Comparison of ENCODE assay signal across 26 cellular contexts in genomic region chr7:131471605-131472004, GRCh38.
A peak's percentile ranks its signal among the peaks of the same experiment; 100 is the strongest.
DNase-seq lines count a peak whose midpoint lies in the region; ATAC-seq and TF ChIP-seq lines count a peak whose summit lies in the region.
"Had no signal": no experiment of that assay in that cellular context is flagged by ENCODE, and none has a peak within 500 bp of the region (broad histone marks: within the 10 kb centered on the region; RNA-seq: fewer than 3 reads in every experiment).

No MANE protein-coding gene starts in this region.

- DNase-seq in NCI-H1417 (lab: John Stamatoyannopoulos, UW) (peak; percentile 4 to 96 (median 76)), NCI-H2107 (lab: John Stamatoyannopoulos, UW) (peak; percentile 55), WTC11 (ENCODE audit: low spot score) (no peak), osteocyte (ENCODE audit: extremely low spot score, unreplicated experiment) (no peak), aorta (no peak), T1000 (lab: John Stamatoyannopoulos, UW) (no peak), DMS79 (lab: John Stamatoyannopoulos, UW) (no peak)
- DNase-seq: activated CD4-positive, alpha-beta T cell treated with anti-CD3 and anti-CD28 coated beads, Interleukin-2, amount 50 U/mL, for 48 hours; activated gamma-delta T cell; Caco-2; EL; glutamatergic neuron; GOT3; kidney glomerular epithelial cell; mammary epithelial cell; NCI-H1092 treated with DMSO at 0.1 percent for 48 hours; occipital lobe; SK-N-SH; stimulated activated CD4-positive, alpha-beta T cell treated with anti-CD3 and anti-CD28 coated beads, Interleukin-12 subunit alpha, Interleukin-12 subunit beta, amount 100 ng/mL, for 4 hours; stimulated activated CD4-positive, alpha-beta T cell treated with anti-CD3 and anti-CD28 coated beads, Interleukin-4, amount 100 ng/mL, for 4 hours; stimulated activated naive CD8-positive, alpha-beta T cell treated with anti-CD3 and anti-CD28 coated beads, Interleukin-15, amount 100 ng/mL, for 72 hours; trophoblast cell had no signal

- H3K9me3 Mint-ChIP-seq in WTC11, result no peaks in the 10 kb centered on the region
- peaks cover 3% of the 10 kb centered on the region for H3K9me3 Mint-ChIP-seq in osteocyte (ENCODE audit: unreplicated experiment)
- H3K9me3 Mint-ChIP-seq: dendritic cell treated with granulocyte-macrophage colony-stimulating factor and Interleukin-4, amounts not matched to agents 40 ng/mL and 50 ng/mL, for 4 days; stimulated activated naive CD8-positive, alpha-beta T cell treated with anti-CD3 and anti-CD28 coated beads, Interleukin-15, amount 100 ng/mL, for 72 hours had no signal

- 68 to 86% methylated on average over 4 of the region's 4 CpGs for WGBS in aorta, 2 donors

- H3K4me3 Mint-ChIP-seq in WTC11 (no peak overlapping the region), osteocyte (ENCODE audit: unreplicated experiment) (no peak overlapping the region)
- H3K4me3 Mint-ChIP-seq: dendritic cell treated with granulocyte-macrophage colony-stimulating factor and Interleukin-4, amounts not matched to agents 40 ng/mL and 50 ng/mL, for 4 days; stimulated activated naive CD8-positive, alpha-beta T cell treated with anti-CD3 and anti-CD28 coated beads, Interleukin-15, amount 100 ng/mL, for 72 hours had no signal

- TF ChIP-seq CTCF in WTC11 (IDR thresholded peaks at IDR 0.05), result no peak
- no peak for TF ChIP-seq CTCF in osteocyte (IDR thresholded peaks at IDR 0.05)

- peak overlapping the region in 1 of 2 donors; percentile 54 for H3K27ac ChIP-seq in aorta (ENCODE audit: low read depth in 1 of 2, low read length in 2 of 2)
- H3K27ac ChIP-seq: cardiac muscle cell, RWPE1 had no signal

- H3K4me3 ChIP-seq in aorta (ENCODE audit: low read length in 2 of 2), result no peak overlapping the region
- H3K4me3 ChIP-seq: cardiac muscle cell had no signal

- POLR2A ChIA-PET in WTC11 (lab: Charles Lee), result no interaction called here

- intact Hi-C loops in aorta (cut with DNase I), result no loop called here

- ATAC-seq in WTC11, result no peak
- no peak for ATAC-seq in aorta (ENCODE audit: low FRiP score)
- ATAC-seq in GM21381 (IDR thresholded peaks at IDR 0.05; ENCODE audit: unreplicated experiment), result no peak
- ATAC-seq: stimulated activated naive CD8-positive, alpha-beta T cell treated with anti-CD3 and anti-CD28 coated beads, Interleukin-15, amount 100 ng/mL, for 72 hours had no signal

- H3K9me3 ChIP-seq in aorta (ENCODE audit: control insufficient read depth, low read length), result no peaks in the 10 kb centered on the region
- H3K9me3 ChIP-seq: Caco-2, SK-N-SH had no signal

- H3K27me3 Mint-ChIP-seq in WTC11 (ENCODE audit: low read depth) (no peaks in the 10 kb centered on the region), osteocyte (ENCODE audit: unreplicated experiment) (no peaks in the 10 kb centered on the region)
- H3K27me3 Mint-ChIP-seq: dendritic cell treated with granulocyte-macrophage colony-stimulating factor and Interleukin-4, amounts not matched to agents 40 ng/mL and 50 ng/mL, for 4 days; stimulated activated naive CD8-positive, alpha-beta T cell treated with anti-CD3 and anti-CD28 coated beads, Interleukin-15, amount 100 ng/mL, for 72 hours had no signal

- H3K36me3 ChIP-seq in aorta (ENCODE audit: control insufficient read depth in 1 of 2, insufficient read depth in 2 of 2, low read length in 1 of 2), result peaks cover 0 to 4% of the 10 kb centered on the region in 2 donors

- CTCF ChIA-PET in WTC11 (lab: Charles Lee), result no interaction called here

- peaks cover 17% of the 10 kb centered on the region for H3K36me3 Mint-ChIP-seq in WTC11
- H3K36me3 Mint-ChIP-seq in osteocyte (ENCODE audit: unreplicated experiment), result peaks cover 38% of the 10 kb centered on the region

- H3K4me1 Mint-ChIP-seq in WTC11 (no peaks in the 10 kb centered on the region; the same call in 1 of the 2 replicates), osteocyte (ENCODE audit: unreplicated experiment) (peaks cover 33% of the 10 kb centered on the region)
- H3K4me1 Mint-ChIP-seq: stimulated activated naive CD8-positive, alpha-beta T cell treated with anti-CD3 and anti-CD28 coated beads, Interleukin-15, amount 100 ng/mL, for 72 hours had no signal

- peak overlapping the region; percentile 55 for H3K27ac Mint-ChIP-seq in WTC11
- H3K27ac Mint-ChIP-seq in osteocyte (ENCODE audit: unreplicated experiment), result peak overlapping the region; percentile 82
- H3K27ac Mint-ChIP-seq: dendritic cell treated with granulocyte-macrophage colony-stimulating factor and Interleukin-4, amounts not matched to agents 40 ng/mL and 50 ng/mL, for 4 days; stimulated activated naive CD8-positive, alpha-beta T cell treated with anti-CD3 and anti-CD28 coated beads, Interleukin-15, amount 100 ng/mL, for 72 hours had no signal

- H3K27me3 ChIP-seq in aorta (ENCODE audit: control insufficient read depth in 1 of 2, insufficient read depth in 2 of 2, low read length in 1 of 2), result no peaks in the 10 kb centered on the region
- H3K27me3 ChIP-seq: cardiac muscle cell had no signal

- peaks cover 0 to 2% of the 10 kb centered on the region in 2 donors for H3K4me1 ChIP-seq in aorta (ENCODE audit: control insufficient read depth in 1 of 2, insufficient read depth in 2 of 2, low read length in 2 of 2)
- H3K4me1 ChIP-seq: Caco-2 had no signal

TF ChIP-seq in WTC11, 78 proteins besides CTCF, POLR2A, EP300 and RAD21:
- TF ChIP-seq MXD4 (CRISPR knock-in tag; IDR thresholded peaks at IDR 0.05; ENCODE audit: borderline replicate concordance), result no peak
- TF ChIP-seq ZNF416 (CRISPR knock-in tag; IDR thresholded peaks at IDR 0.05), result no peak
- TF ChIP-seq, protein P1, sequence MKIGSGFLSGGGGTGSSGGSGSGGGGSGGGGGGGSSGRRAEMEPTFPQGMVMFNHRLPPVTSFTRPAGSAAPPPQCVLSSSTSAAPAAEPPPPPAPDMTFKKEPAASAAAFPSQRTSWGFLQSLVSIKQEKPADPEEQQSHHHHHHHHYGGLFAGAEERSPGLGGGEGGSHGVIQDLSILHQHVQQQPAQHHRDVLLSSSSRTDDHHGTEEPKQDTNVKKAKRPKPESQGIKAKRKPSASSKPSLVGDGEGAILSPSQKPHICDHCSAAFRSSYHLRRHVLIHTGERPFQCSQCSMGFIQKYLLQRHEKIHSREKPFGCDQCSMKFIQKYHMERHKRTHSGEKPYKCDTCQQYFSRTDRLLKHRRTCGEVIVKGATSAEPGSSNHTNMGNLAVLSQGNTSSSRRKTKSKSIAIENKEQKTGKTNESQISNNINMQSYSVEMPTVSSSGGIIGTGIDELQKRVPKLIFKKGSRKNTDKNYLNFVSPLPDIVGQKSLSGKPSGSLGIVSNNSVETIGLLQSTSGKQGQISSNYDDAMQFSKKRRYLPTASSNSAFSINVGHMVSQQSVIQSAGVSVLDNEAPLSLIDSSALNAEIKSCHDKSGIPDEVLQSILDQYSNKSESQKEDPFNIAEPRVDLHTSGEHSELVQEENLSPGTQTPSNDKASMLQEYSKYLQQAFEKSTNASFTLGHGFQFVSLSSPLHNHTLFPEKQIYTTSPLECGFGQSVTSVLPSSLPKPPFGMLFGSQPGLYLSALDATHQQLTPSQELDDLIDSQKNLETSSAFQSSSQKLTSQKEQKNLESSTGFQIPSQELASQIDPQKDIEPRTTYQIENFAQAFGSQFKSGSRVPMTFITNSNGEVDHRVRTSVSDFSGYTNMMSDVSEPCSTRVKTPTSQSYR (CRISPR knock-in tag; IDR thresholded peaks at IDR 0.05), result no peak
- no peak for TF ChIP-seq FOXP1 (CRISPR knock-in tag; IDR thresholded peaks at IDR 0.05; ENCODE audit: borderline replicate concordance)
- TF ChIP-seq, protein P2, sequence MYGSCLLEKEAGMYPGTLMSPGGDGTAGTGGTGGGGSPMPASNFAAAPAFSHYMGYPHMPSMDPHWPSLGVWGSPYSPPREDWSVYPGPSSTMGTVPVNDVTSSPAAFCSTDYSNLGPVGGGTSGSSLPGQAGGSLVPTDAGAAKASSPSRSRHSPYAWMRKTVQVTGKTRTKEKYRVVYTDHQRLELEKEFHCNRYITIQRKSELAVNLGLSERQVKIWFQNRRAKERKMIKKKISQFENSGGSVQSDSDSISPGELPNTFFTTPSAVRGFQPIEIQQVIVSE (CRISPR knock-in tag; IDR thresholded peaks at IDR 0.05; ENCODE audit: borderline replicate concordance), result no peak
- no peak for TF ChIP-seq ATF6 (CRISPR knock-in tag; IDR thresholded peaks at IDR 0.05)
- no peak for TF ChIP-seq FOXK1 (CRISPR knock-in tag; IDR thresholded peaks at IDR 0.05)
- no peak for TF ChIP-seq OVOL2 (CRISPR knock-in tag; IDR thresholded peaks at IDR 0.05; ENCODE audit: borderline replicate concordance)

Comparison
In these comparisons a context has a peak if more than half of its experiments do, and no peak if none do; other contexts are left out.
1. DNase-seq: peak in NCI-H1417 (3 of 3) and NCI-H2107 (single experiment); none in WTC11 (single experiment), osteocyte (single experiment), aorta (0 of 2), T1000 (single experiment) and DMS79 (single experiment).